ENCODE assay signal across 1 cellular context in genomic region chr3:125213946-125214542, GRCh38.
TF ChIP-seq lines count a peak whose summit lies in the region.

No MANE protein-coding gene starts in this region.

TF ChIP-seq in HepG2, 621 proteins besides CTCF, POLR2A, EP300 and RAD21 (continued from another document):
- TF ChIP-seq KDM3A (CRISPR knock-in tag; IDR thresholded peaks at IDR 0.05; ENCODE audit: low read depth), result no peak
- TF ChIP-seq SP2 (CRISPR knock-in tag; IDR thresholded peaks at IDR 0.05), result no peak
TF ChIP-seq in HepG2: peak in this region for 2.
